In genomic region chr1:167683641-167684502, GRCh38 we compare ENCODE assay signal across 8 cellular contexts. TPM values are rescaled to one million over a fixed set of nuclear protein-coding genes. Genes with fewer than 3 reads are reported as not detected.
DNase-seq lines count a peak whose midpoint lies in the region; ATAC-seq and TF ChIP-seq lines count a peak whose summit lies in the region.
"Had no signal": no experiment of that assay in that cellular context is flagged by ENCODE, and none has a peak within 500 bp of the region (broad histone marks: within the 10 kb centered on the region; RNA-seq: fewer than 3 reads in every experiment).

No MANE protein-coding gene starts in this region.

- peak overlapping the region in 1 of 4 donors; percentile 65 for H3K4me3 Mint-ChIP-seq in IgD-negative memory B cell
- H3K4me3 Mint-ChIP-seq in activated naive CD8-positive, alpha-beta T cell treated with anti-CD3 and anti-CD28 coated beads for 36 hours, result no peak overlapping the region
- no peak overlapping the region for H3K4me3 Mint-ChIP-seq in stimulated activated naive CD8-positive, alpha-beta T cell treated with anti-CD3 and anti-CD28 coated beads, Interleukin-15, amount 100 ng/mL, for 72 hours

- H3K27ac Mint-ChIP-seq in IgD-negative memory B cell, result peak overlapping the region; percentile 12 to 74 (median 67)
- H3K27ac Mint-ChIP-seq in activated naive CD8-positive, alpha-beta T cell treated with anti-CD3 and anti-CD28 coated beads for 36 hours, result peak overlapping the region; percentile 62
- peak overlapping the region; percentile 28 to 84 for H3K27ac Mint-ChIP-seq in stimulated activated naive CD8-positive, alpha-beta T cell treated with anti-CD3 and anti-CD28 coated beads, Interleukin-15, amount 100 ng/mL, for 72 hours

- no peak for DNase-seq in activated naive CD8-positive, alpha-beta T cell treated with anti-CD3 and anti-CD28 coated beads for 36 hours
- peak; percentile 56 for DNase-seq in left cardiac atrium
- DNase-seq in stimulated activated naive CD8-positive, alpha-beta T cell treated with anti-CD3 and anti-CD28 coated beads, Interleukin-15, amount 100 ng/mL, for 72 hours, result no peak
- DNase-seq in lower leg skin (ENCODE audit: low spot score in 2 of 2), result no peak
- no peak for DNase-seq in NOMO-1 treated with dmso at 0.1 percent for 144 hours (lab: John Stamatoyannopoulos, UW; ENCODE audit: unreplicated experiment)
- DNase-seq in HuH-7.5 (ENCODE audit: low spot score), result no peak
- DNase-seq: NCI-H526 had no signal

- intact Hi-C loops in left cardiac atrium (cut with DNase I), result loop anchor here in 1 of 2 donors (5.0 kb wide), 1 partner anchor 52 kb away; the partner anchor contains the start of gene RCSD1
- intact Hi-C loops in lower leg skin (cut with DNase I; ENCODE audit: low total_unique reads), result no loop called here

- peaks cover 20 to 41% (median 26%) of the 10 kb centered on the region in 3 donors for H3K4me1 Mint-ChIP-seq in IgD-negative memory B cell
- H3K4me1 Mint-ChIP-seq in activated naive CD8-positive, alpha-beta T cell treated with anti-CD3 and anti-CD28 coated beads for 36 hours, result peaks cover 25% of the 10 kb centered on the region
- H3K4me1 Mint-ChIP-seq in stimulated activated naive CD8-positive, alpha-beta T cell treated with anti-CD3 and anti-CD28 coated beads, Interleukin-15, amount 100 ng/mL, for 72 hours, result peaks cover 27% of the 10 kb centered on the region

- peaks cover 4% of the 10 kb centered on the region for H3K36me3 Mint-ChIP-seq in IgD-negative memory B cell
- peaks cover 19% of the 10 kb centered on the region for H3K36me3 Mint-ChIP-seq in activated naive CD8-positive, alpha-beta T cell treated with anti-CD3 and anti-CD28 coated beads for 36 hours

- H3K27me3 Mint-ChIP-seq in IgD-negative memory B cell, result no peaks in the 10 kb centered on the region
- no peaks in the 10 kb centered on the region for H3K27me3 Mint-ChIP-seq in activated naive CD8-positive, alpha-beta T cell treated with anti-CD3 and anti-CD28 coated beads for 36 hours
- no peaks in the 10 kb centered on the region for H3K27me3 Mint-ChIP-seq in stimulated activated naive CD8-positive, alpha-beta T cell treated with anti-CD3 and anti-CD28 coated beads, Interleukin-15, amount 100 ng/mL, for 72 hours

- H3K4me3 ChIP-seq in lower leg skin (ENCODE audit: low read depth, poor library complexity, severe bottlenecking), result no peak overlapping the region

- TF ChIP-seq CTCF in lower leg skin (IDR thresholded peaks at IDR 0.05), result no peak

- ATAC-seq in left cardiac atrium, result peak; percentile 66 to 74
- ATAC-seq in stimulated activated naive CD8-positive, alpha-beta T cell treated with anti-CD3 and anti-CD28 coated beads, Interleukin-15, amount 100 ng/mL, for 72 hours, result no peak

- 68 to 83% methylated on average over 15 of the region's 15 CpGs for WGBS in lower leg skin, 2 donors

- H3K9me3 Mint-ChIP-seq in IgD-negative memory B cell, result no peaks in the 10 kb centered on the region
- H3K9me3 Mint-ChIP-seq in activated naive CD8-positive, alpha-beta T cell treated with anti-CD3 and anti-CD28 coated beads for 36 hours, result no peaks in the 10 kb centered on the region
- H3K9me3 Mint-ChIP-seq in stimulated activated naive CD8-positive, alpha-beta T cell treated with anti-CD3 and anti-CD28 coated beads, Interleukin-15, amount 100 ng/mL, for 72 hours, result no peaks in the 10 kb centered on the region

- TF ChIP-seq POLR2A in lower leg skin (IDR thresholded peaks at IDR 0.05), result no peak

RNA-seq across cellular contexts. Expression of gene MPZL1, which starts 37.9 kb away (rescaled TPM):
- 33.8 TPM for polyA plus RNA-seq in IgD-negative memory B cell
- total RNA-seq in activated naive CD8-positive, alpha-beta T cell treated with anti-CD3 and anti-CD28 coated beads for 36 hours, result 10 to 100 TPM; 15.9 to 17.3 TPM
- total RNA-seq in left cardiac atrium (10 to 100 TPM; 66.7 to 69.7 TPM), lower leg skin (10 to 100 TPM; 24.9 to 54.6 (median 30.9) TPM)

RNA-seq across cellular contexts. Expression of gene RCSD1, which starts 53.8 kb away (rescaled TPM):
- polyA plus RNA-seq in IgD-negative memory B cell, result 249 TPM
- 10 to 100 TPM; 56.4 to 58.2 TPM for total RNA-seq in activated naive CD8-positive, alpha-beta T cell treated with anti-CD3 and anti-CD28 coated beads for 36 hours
- total RNA-seq in left cardiac atrium, result 10 to 100 TPM; 33.6 to 38.7 TPM
- 1 to 10 TPM; 2.4 to 8.7 (median 4.4) TPM for total RNA-seq in lower leg skin
